In genomic region chr17:43524945-43525575, GRCh38 we compare ENCODE assay signal across 25 cellular contexts. TPM values are rescaled to one million over a fixed set of nuclear protein-coding genes. Genes with fewer than 3 reads are reported as not detected.
DNase-seq lines count a peak whose midpoint lies in the region; ATAC-seq and TF ChIP-seq lines count a peak whose summit lies in the region.
"Had no signal": no experiment of that assay in that cellular context is flagged by ENCODE, and none has a peak within 500 bp of the region (broad histone marks: within the 10 kb centered on the region; RNA-seq: fewer than 3 reads in every experiment).

No MANE protein-coding gene starts in this region.

- H3K4me1 Mint-ChIP-seq in endothelial cell (ENCODE audit: unreplicated experiment): peaks cover 42% of the 10 kb centered on the region
- H3K4me1 Mint-ChIP-seq: activated CD4-positive, alpha-beta T cell treated with anti-CD3 and anti-CD28 coated beads, Interleukin-2, amount 10 ng/mL, durations not matched to agents 7 days and 5 days had no signal

- peak overlapping the region in 1 of 2 experiments; percentile 43; a peak in 1 of 4 replicates for H3K27ac ChIP-seq in SK-N-SH (ENCODE audit: low read depth in 2 of 2, low read length in 1 of 2)
- peak overlapping the region; percentile 10; the same call in 1 of the 2 replicates for H3K27ac ChIP-seq in PC-9
- H3K27ac ChIP-seq in MM.1S (ENCODE audit: low read length): no peak overlapping the region
- H3K27ac ChIP-seq: 22Rv1, neural progenitor cell, psoas muscle had no signal

- no peak overlapping the region for H3K9ac ChIP-seq in SK-N-SH
- H3K9ac ChIP-seq in MM.1S (ENCODE audit: low read length): no peak overlapping the region
- H3K9ac ChIP-seq: neural progenitor cell had no signal

- H3F3A ChIP-seq in SK-N-SH (replicated peaks; ENCODE audit: insufficient read depth): peaks cover 6% of the 10 kb centered on the region
- H3F3A ChIP-seq in PC-9 (ENCODE audit: insufficient read depth, low read depth): peaks cover 31% of the 10 kb centered on the region; the same call in 1 of the 2 replicates
- H3F3A ChIP-seq in MM.1S (ENCODE audit: insufficient read depth, low read length): no peaks in the 10 kb centered on the region

- 89% methylated on average over 8 of the region's 8 CpGs for WGBS in SK-N-SH (ENCODE audit: low lambda C conversion rate)

- no peak for TF ChIP-seq EP300 in SK-N-SH (IDR thresholded peaks at IDR 0.05; ENCODE audit: borderline replicate concordance in 1 of 2, low read depth in 1 of 2, low read length in 1 of 2)

- H3K9me2 ChIP-seq in SK-N-SH (no peaks in the 10 kb centered on the region), PC-9 (ENCODE audit: insufficient read depth) (no peaks in the 10 kb centered on the region), MM.1S (replicated peaks; ENCODE audit: insufficient read depth, low read length) (no peaks in the 10 kb centered on the region)

- H3K36me3 ChIP-seq in SK-N-SH (replicated peaks in 1 of 2; ENCODE audit: control insufficient read depth in 1 of 2, insufficient read depth in 2 of 2, low read length in 1 of 2) (peaks cover 53 to 63% of the 10 kb centered on the region in 2 experiments), PC-9 (ENCODE audit: low read depth) (0 out of 2 replicates have a peak, but pooled peaks cover 23% of the 10 kb centered on the region), MM.1S (replicated peaks; ENCODE audit: insufficient read depth, low read length) (peaks cover 8% of the 10 kb centered on the region; the same call in 1 of the 2 replicates)

- H3K4me3 ChIP-seq in SK-N-SH (ENCODE audit: low read depth in 2 of 2, low read length in 1 of 2) (no peak overlapping the region), PC-9 (no peak overlapping the region), MM.1S (ENCODE audit: low read length) (no peak overlapping the region)
- H3K4me3 ChIP-seq: neural progenitor cell, psoas muscle had no signal

- H3K9me3 Mint-ChIP-seq in endothelial cell (ENCODE audit: unreplicated experiment): no peaks in the 10 kb centered on the region
- H3K9me3 Mint-ChIP-seq: activated CD4-positive, alpha-beta T cell treated with anti-CD3 and anti-CD28 coated beads, Interleukin-2, amount 10 ng/mL, durations not matched to agents 7 days and 5 days; central memory CD8-positive, alpha-beta T cell; neural progenitor cell; T-helper 1 cell treated with Interleukin-12 subunit alpha and Interleukin-12 subunit beta and Interleukin-4 antibody, amounts not matched to agents 30 μg/mL and 1 μg/mL, for 36 hours had no signal

- peaks cover 4% of the 10 kb centered on the region for H3K27me3 Mint-ChIP-seq in endothelial cell (ENCODE audit: unreplicated experiment)
- H3K27me3 Mint-ChIP-seq: activated CD4-positive, alpha-beta T cell treated with anti-CD3 and anti-CD28 coated beads, Interleukin-2, amount 10 ng/mL, durations not matched to agents 7 days and 5 days; central memory CD8-positive, alpha-beta T cell had no signal

- H3K4me1 ChIP-seq in SK-N-SH (ENCODE audit: control insufficient read depth in 1 of 2, insufficient read depth in 2 of 2, low read depth in 1 of 2, low read length in 1 of 2): peaks cover 14 to 18% of the 10 kb centered on the region in 2 experiments; a peak in 2 of 4 replicates
- peaks cover 6% of the 10 kb centered on the region for H3K4me1 ChIP-seq in PC-9 (replicated peaks; ENCODE audit: insufficient read depth)
- H3K4me1 ChIP-seq in MM.1S (ENCODE audit: low read length): no peaks in the 10 kb centered on the region

- H3K36me3 Mint-ChIP-seq in endothelial cell (ENCODE audit: low read depth, unreplicated experiment): peaks cover 24% of the 10 kb centered on the region

- CTCF ChIA-PET in SK-N-SH (lab: Yijun Ruan, JAX): interaction anchor here (1.0 to 2.0 kb wide), 5 partner anchors 8 to 149 kb away, joined by 3 to 13 read pairs (median 7); partner anchors contain the start of gene DHX8
- CTCF ChIA-PET in PC-9 (lab: Charles Lee): interaction anchor here (0.6 kb wide), 1 partner anchor 144 kb away, joined by 3 read pairs; no protein-coding TSS in a partner anchor

- H4K20me1 ChIP-seq in SK-N-SH (ENCODE audit: insufficient read depth) (no peaks in the 10 kb centered on the region), PC-9 (ENCODE audit: insufficient read depth) (peaks cover 13% of the 10 kb centered on the region), MM.1S (ENCODE audit: insufficient read depth, low read length) (no peaks in the 10 kb centered on the region)

- H3K79me2 ChIP-seq in SK-N-SH (ENCODE audit: insufficient read depth) (peaks cover 12% of the 10 kb centered on the region; the same call in 1 of the 2 replicates), PC-9 (ENCODE audit: low read depth) (no peaks in the 10 kb centered on the region), MM.1S (ENCODE audit: low read length) (no peaks in the 10 kb centered on the region)

- H3K27ac Mint-ChIP-seq in endothelial cell (ENCODE audit: unreplicated experiment): peak overlapping the region; percentile 30
- H3K27ac Mint-ChIP-seq: activated CD4-positive, alpha-beta T cell treated with anti-CD3 and anti-CD28 coated beads, Interleukin-2, amount 10 ng/mL, durations not matched to agents 7 days and 5 days; neural progenitor cell; T-helper 1 cell treated with Interleukin-12 subunit alpha and Interleukin-12 subunit beta and Interleukin-4 antibody, amounts not matched to agents 30 μg/mL and 1 μg/mL, for 36 hours had no signal

- no peak overlapping the region for H3K4me3 Mint-ChIP-seq in endothelial cell (ENCODE audit: unreplicated experiment)
- H3K4me3 Mint-ChIP-seq: activated CD4-positive, alpha-beta T cell treated with anti-CD3 and anti-CD28 coated beads, Interleukin-2, amount 10 ng/mL, durations not matched to agents 7 days and 5 days; central memory CD8-positive, alpha-beta T cell; T-helper 1 cell treated with Interleukin-12 subunit alpha and Interleukin-12 subunit beta and Interleukin-4 antibody, amounts not matched to agents 30 μg/mL and 1 μg/mL, for 36 hours had no signal

- intact Hi-C loops in PC-9 (cut with micrococcal nuclease; ENCODE audit: unreplicated experiment): loop anchor here (5.0 kb wide), 2 partner anchors 167 to 237 kb away; no protein-coding TSS in a partner anchor

- H3K27me3 ChIP-seq in SK-N-SH (ENCODE audit: insufficient read depth) (no peaks in the 10 kb centered on the region), PC-9 (ENCODE audit: insufficient read depth, low read depth) (no peaks in the 10 kb centered on the region), MM.1S (replicated peaks; ENCODE audit: insufficient read depth, low read length) (no peaks in the 10 kb centered on the region)
- H3K27me3 ChIP-seq: BE2C had no signal

- no TSS peak for BruUV-seq in PC-9 (replicated peaks; lab: Mats Ljungman, UMichigan)

- no peak for DNase-seq in SK-N-SH
- DNase-seq in PC-9: no peak
- DNase-seq in endothelial cell (ENCODE audit: low spot score): no peak
- peak; percentile 29 for DNase-seq in retina
- no peak for DNase-seq in AG08396 (ENCODE audit: low spot score)
- DNase-seq in MM.1S: no peak
- DNase-seq: activated CD4-positive, alpha-beta T cell treated with anti-CD3 and anti-CD28 coated beads, Interleukin-2, amount 10 ng/mL, durations not matched to agents 7 days and 5 days; activated CD8-positive, alpha-beta memory T cell treated with anti-CD3 and anti-CD28 coated beads, Interleukin-2, amount 50 U/mL, for 48 hours; activated gamma-delta T cell; amniotic stem cell; BE2C; COR-L47; KBM-7; NCI-H1694 treated with DMSO at 0.1 percent for 48 hours; psoas muscle; stimulated activated CD4-positive, alpha-beta T cell treated with anti-CD3 and anti-CD28 coated beads, Interleukin-4, amount 100 ng/mL, for 1 hour had no signal

- H3K4me2 ChIP-seq in SK-N-SH (no peak overlapping the region), PC-9 (no peak overlapping the region), MM.1S (ENCODE audit: low read depth, low read length) (no peak overlapping the region)
- H3K4me2 ChIP-seq: neural progenitor cell had no signal

- H2AFZ ChIP-seq in SK-N-SH (ENCODE audit: low read depth): no peak overlapping the region
- no peak overlapping the region for H2AFZ ChIP-seq in PC-9
- no peak overlapping the region for H2AFZ ChIP-seq in MM.1S (ENCODE audit: low read length)
- H2AFZ ChIP-seq: neural progenitor cell had no signal

- POLR2A ChIA-PET in SK-N-SH (lab: Yijun Ruan, JAX): interaction anchor here (1.7 kb wide), 1 partner anchor 21 kb away, joined by 4 read pairs; the partner anchor contains the start of gene ETV4
- POLR2A ChIA-PET in PC-9 (lab: Charles Lee; ENCODE audit: unreplicated experiment): interaction anchor here (0.6 kb wide), 1 partner anchor 115 kb away, joined by 4 read pairs; no protein-coding TSS in a partner anchor

- H3K9me3 ChIP-seq in SK-N-SH (no peaks in the 10 kb centered on the region), PC-9 (ENCODE audit: insufficient read depth, low read depth) (no peaks in the 10 kb centered on the region), MM.1S (replicated peaks; ENCODE audit: insufficient read depth, low read length) (no peaks in the 10 kb centered on the region)
- H3K9me3 ChIP-seq: BE2C, psoas muscle had no signal

- ATAC-seq in SK-N-SH treated with all-trans-retinoic acid at 6 μM for 48 hours (peak; percentile 46), GM19328 (IDR thresholded peaks at IDR 0.05; ENCODE audit: unreplicated experiment) (no peak)
- ATAC-seq: esophagus mucosa, left lobe of liver, psoas muscle had no signal

- no peak for TF ChIP-seq RAD21 in SK-N-SH (IDR thresholded peaks at IDR 0.05; ENCODE audit: low read length)

- TF ChIP-seq CTCF in SK-N-SH (IDR thresholded peaks at IDR 0.05) (no peak), PC-9 (conservative IDR thresholded peaks at IDR 0.05) (no peak), endothelial cell (IDR thresholded peaks at IDR 0.05; ENCODE audit: unreplicated experiment) (no peak), MM.1S (IDR thresholded peaks at IDR 0.05; ENCODE audit: low read length) (no peak)

TF ChIP-seq in SK-N-SH treated with all-trans-retinoic acid at 6 μM for 48 hours, 23 proteins besides CTCF, POLR2A, EP300 and RAD21 (continues in another document):
- no peak for TF ChIP-seq SNAI2 (CRISPR knock-in tag; IDR thresholded peaks at IDR 0.05)
- TF ChIP-seq ZNF565 (CRISPR knock-in tag; conservative IDR thresholded peaks at IDR 0.05; ENCODE audit: low read depth): no peak
- TF ChIP-seq TOX (CRISPR knock-in tag; IDR thresholded peaks at IDR 0.05; ENCODE audit: borderline replicate concordance): no peak
- no peak for TF ChIP-seq ZFP30 (CRISPR knock-in tag; IDR thresholded peaks at IDR 0.05)

TF ChIP-seq in SK-N-SH, 30 proteins besides CTCF, POLR2A, EP300 and RAD21 (continues in another document):
- no peak for TF ChIP-seq RCOR1 (IDR thresholded peaks at IDR 0.05; ENCODE audit: low read length)
- TF ChIP-seq SIN3A (IDR thresholded peaks at IDR 0.05; ENCODE audit: borderline replicate concordance, low read depth, low read length): no peak
- no peak for TF ChIP-seq GABPA (IDR thresholded peaks at IDR 0.05; ENCODE audit: low read depth)

RNA-seq across cellular contexts. Expression of gene ETV4, which starts 21.1 kb away (rescaled TPM):
- polyA plus RNA-seq in SK-N-SH (2012; rRNA removed): 27.3 and 33.2 TPM in 2 replicates
- polyA plus RNA-seq in SK-N-SH (2012; cell fraction: cytosol; rRNA removed): 12.5 and 20.4 TPM in 2 replicates
- 58.0 and 63.3 TPM in 2 replicates for polyA plus RNA-seq in SK-N-SH (2012; cell fraction: nucleus; rRNA removed)
- 61.9 and 84.2 TPM in 2 replicates for total RNA-seq in PC-9 (2021)
- 37.1 TPM for total RNA-seq in endothelial cell (ENCODE audit: unreplicated experiment)
- total RNA-seq: mononuclear cell had no signal

RNA-seq across cellular contexts. Expression of gene DHX8, which starts 41.3 kb away (rescaled TPM):
- 31.3 and 35.1 TPM in 2 replicates for polyA plus RNA-seq in SK-N-SH (2012; rRNA removed)
- 25.3 and 26.7 TPM in 2 replicates for polyA plus RNA-seq in SK-N-SH (2012; cell fraction: cytosol; rRNA removed)
- polyA plus RNA-seq in SK-N-SH (2012; cell fraction: nucleus; rRNA removed): 44.3 and 49.7 TPM in 2 replicates
- total RNA-seq in PC-9 (2021): 42.4 and 55.4 TPM in 2 replicates
- total RNA-seq in endothelial cell (ENCODE audit: unreplicated experiment): 54.1 TPM
